9 cellular contexts compared by ENCODE assay signal in genomic region chr17:57121308-57122042, GRCh38. TPM values are rescaled to one million over a fixed set of nuclear protein-coding genes. Genes with fewer than 3 reads are reported as not detected.
A peak's percentile ranks its signal among the peaks of the same experiment; 100 is the strongest.
DNase-seq lines count a peak whose midpoint lies in the region; ATAC-seq, FAIRE-seq and TF ChIP-seq lines count a peak whose summit lies in the region.
"Had no signal": no experiment of that assay in that cellular context is flagged by ENCODE, and none has a peak within 500 bp of the region (broad histone marks: within the 10 kb centered on the region; RNA-seq: fewer than 3 reads in every experiment).

No MANE protein-coding gene starts in this region.

- no peak overlapping the region for H3K9ac ChIP-seq in Karpas-422 (ENCODE audit: low read length)
- no peak overlapping the region for H3K9ac ChIP-seq in K562 (ENCODE audit: insufficient read depth in 1 of 2, low read depth in 2 of 2, low read length in 2 of 2)

- no peaks in the 10 kb centered on the region for H3K9me1 ChIP-seq in K562 (ENCODE audit: control insufficient read depth, insufficient read depth, low read length)

- TF ChIP-seq RAD21 in K562 (CRISPR knock-in tag; conservative IDR thresholded peaks at IDR 0.05 in 1 of 2, IDR thresholded peaks at IDR 0.05 in 1 of 2) = peak; percentile 47 to 61

- H3K9me2 ChIP-seq in Karpas-422 (replicated peaks; ENCODE audit: insufficient read depth, low read length) = no peaks in the 10 kb centered on the region

- no peak for TF ChIP-seq EP300 in K562 (IDR thresholded peaks at IDR 0.05; ENCODE audit: low read length)

- in situ Hi-C loops in K562 (cut with MboI) = no loop called here

- H2AFZ ChIP-seq in Karpas-422 (ENCODE audit: low read length) (no peak overlapping the region), K562 (ENCODE audit: low read depth, low read length) (no peak overlapping the region)

- CTCF ChIA-PET in K562 (lab: Yijun Ruan, JAX; ENCODE audit: low intra/inter-chr PET ratio) = interaction anchor here (0.7 to 2.2 kb wide), 3 partner anchors 120 to 626 kb away, joined by 3 to 8 read pairs (median 4); no protein-coding TSS in a partner anchor

- H3K79me2 ChIP-seq in Karpas-422 (ENCODE audit: low read length) = no peaks in the 10 kb centered on the region
- H3K79me2 ChIP-seq in K562 (ENCODE audit: control insufficient read depth, insufficient read depth, low read length) = no peaks in the 10 kb centered on the region

- peak; percentile 91 for FAIRE-seq in K562 (lab: Jason Lieb, UNC)

- BruUV-seq in K562 (replicated peaks; lab: Mats Ljungman, UMichigan) = no TSS peak

- intact Hi-C loops in K562 (cut with micrococcal nuclease) = loop anchor here (5.0 kb wide), 1 partner anchor 626 kb away; the partner anchor contains the start of gene CCDC182
- intact Hi-C loops in esophagus squamous epithelium (cut with DNase I) = loop anchor here (10.0 kb wide), 1 partner anchor 713 kb away; no protein-coding TSS in a partner anchor

- H3K27ac ChIP-seq in Karpas-422 (ENCODE audit: low read length) = no peak overlapping the region
- no peak overlapping the region for H3K27ac ChIP-seq in K562 (ENCODE audit: extremely low read depth, low read depth, low read length)
- H3K27ac ChIP-seq in esophagus squamous epithelium = no peak overlapping the region

- no peaks in the 10 kb centered on the region for H3K27me3 ChIP-seq in Karpas-422 (ENCODE audit: low read length)
- H3K27me3 ChIP-seq in K562 (ENCODE audit: control insufficient read depth in 2 of 2, insufficient read depth in 2 of 2, low read length in 2 of 2) = no peaks in the 10 kb centered on the region
- no peaks in the 10 kb centered on the region for H3K27me3 ChIP-seq in esophagus squamous epithelium

- H3K36me3 ChIP-seq in Karpas-422 (ENCODE audit: insufficient read depth, low read length) (peaks cover 31% of the 10 kb centered on the region), K562 (ENCODE audit: control insufficient read depth, insufficient read depth, low read length) (peaks cover 62% of the 10 kb centered on the region), esophagus squamous epithelium (peaks cover 2 to 98% (median 25%) of the 10 kb centered on the region in 3 donors)

- ATAC-seq in K562 = peak; percentile 90
- peak; percentile 53 for ATAC-seq in left lobe of liver
- ATAC-seq in GM21619 (IDR thresholded peaks at IDR 0.05; ENCODE audit: unreplicated experiment) = no peak

- TF ChIP-seq POLR2A in K562 (conservative IDR thresholded peaks at IDR 0.05) (no peak), esophagus squamous epithelium (IDR thresholded peaks at IDR 0.05) (no peak)

- no peaks in the 10 kb centered on the region for H4K20me1 ChIP-seq in Karpas-422 (ENCODE audit: insufficient read depth, low read depth, low read length)
- H4K20me1 ChIP-seq in K562 (replicated peaks; ENCODE audit: control insufficient read depth, insufficient read depth, low read length) = no peaks in the 10 kb centered on the region

- WGBS in K562 (ENCODE audit: insufficient coverage, low coverage, missing lambda C conversion rate) = 62% methylated on average over 11 of the region's 12 CpGs
- WGBS in esophagus squamous epithelium, 2 donors = 50 to 54% methylated on average over 9 to 12 of the region's 12 CpGs

- H3K4me2 ChIP-seq in Karpas-422 (ENCODE audit: low read depth, low read length, poor library complexity, severe bottlenecking) (no peak overlapping the region), K562 (ENCODE audit: insufficient read depth, low read length) (no peak overlapping the region)

- H3K4me3 ChIP-seq in Karpas-422 (ENCODE audit: low read length) = no peak overlapping the region
- no peak overlapping the region for H3K4me3 ChIP-seq in K562
- H3K4me3 ChIP-seq in esophagus squamous epithelium = no peak overlapping the region

- H3K9me3 ChIP-seq in Karpas-422 (ENCODE audit: low read length) (no peaks in the 10 kb centered on the region), K562 (replicated peaks; ENCODE audit: control insufficient read depth, insufficient read depth, low read depth, low read length) (no peaks in the 10 kb centered on the region), esophagus squamous epithelium (no peaks in the 10 kb centered on the region)

- POLR2A ChIA-PET in K562 (lab: Yijun Ruan, JAX) = interaction anchor here (1.8 kb wide), 1 partner anchor 13 kb away, joined by 7 read pairs; no protein-coding TSS in a partner anchor

- DNase-seq in EL (peak; percentile 20), Karpas-422 (peak; percentile 73), K562 (ENCODE audit: extremely low read depth in 1 of 4, low spot score in 3 of 4) (peak; percentile 54 to 64 (median 57)), left lobe of liver (ENCODE audit: low spot score) (no peak), NCI-H446 treated with DMSO at 0.1 percent for 48 hours (lab: John Stamatoyannopoulos, UW) (no peak), esophagus squamous epithelium (lab: John Stamatoyannopoulos, UW) (no peak)
- no peak for DNase-seq in activated CD4-positive, alpha-beta T cell treated with anti-CD3 and anti-CD28 coated beads for 48 hours
- DNase-seq: naive B cell had no signal

- H3K4me1 ChIP-seq in Karpas-422 (ENCODE audit: low read length) = no peaks in the 10 kb centered on the region
- H3K4me1 ChIP-seq in K562 (replicated peaks in 1 of 2; ENCODE audit: control insufficient read depth in 2 of 2, insufficient read depth in 2 of 2, low read length in 2 of 2) = peaks cover 0 to 3% of the 10 kb centered on the region in 2 experiments; a peak in 1 of 5 replicates
- H3K4me1 ChIP-seq in esophagus squamous epithelium = no peaks in the 10 kb centered on the region

- TF ChIP-seq CTCF in K562 (IDR thresholded peaks at IDR 0.05 in 2 of 3, conservative IDR thresholded peaks at IDR 0.05 in 1 of 3; ENCODE audit: insufficient read depth in 2 of 3, low read depth in 1 of 3, low read length in 3 of 3) (peak; percentile 62 to 75 (median 69)), esophagus squamous epithelium (IDR thresholded peaks at IDR 0.05) (peak in 3 of 6 experiments; percentile 21 to 33 (median 29))

TF ChIP-seq in K562, 482 proteins besides CTCF, POLR2A, EP300 and RAD21 (continues in another document):
- TF ChIP-seq STAG1 (CRISPR knock-in tag; IDR thresholded peaks at IDR 0.05; ENCODE audit: borderline replicate concordance) (peak; percentile 39; the same call in 1 of the 2 replicates), PHF20 (IDR thresholded peaks at IDR 0.05; ENCODE audit: partially characterized antibody) (no peak), ZNF280B (CRISPR knock-in tag; IDR thresholded peaks at IDR 0.05) (no peak), ZNF280A (IDR thresholded peaks at IDR 0.05; ENCODE audit: low read depth, partially characterized antibody) (no peak), BRCA1 (IDR thresholded peaks at IDR 0.05) (no peak), BRCA1 (CRISPR knock-in tag; IDR thresholded peaks at IDR 0.05) (no peak), PTRF (tag; IDR thresholded peaks at IDR 0.05) (no peak)

RNA-seq across cellular contexts. Expression of gene AKAP1, which starts 36.4 kb away (rescaled TPM):
- total RNA-seq in Karpas-422 (2014; rRNA removed; shearing (Covaris generic); ENCODE audit: low replicate concordance) = 56.1 and 71.2 TPM in 2 replicates
- 47.3 and 76.5 TPM in 2 replicates for total RNA-seq in K562 (2011; cell fraction: chromatin; rRNA removed; ENCODE audit: low replicate concordance)
- 65.9 and 69.3 TPM in 2 replicates for total RNA-seq in K562 (2011; cell fraction: nucleolus; rRNA removed)
- total RNA-seq in K562 (2011; cell fraction: nucleoplasm; rRNA removed) = 70.5 and 70.8 TPM in 2 replicates
- total RNA-seq in K562 (2014; rRNA removed) = 50.4 and 57.2 TPM in 2 replicates
- total RNA-seq in K562 (2014; rRNA removed; fragmentation: Illumina TruSeq; extraction: Trizol) = 24.5 and 29.4 TPM in 2 replicates
- total RNA-seq in K562 (2015; rRNA removed; fragmentation: Illumina TruSeq; extraction: Trizol) = 36.4 and 41.2 TPM in 2 replicates
- 40.7 and 44.9 TPM in 2 replicates for total RNA-seq in K562 (2021)
- 46.8 and 48.4 TPM in 2 replicates for polyA plus RNA-seq in K562 (2011; rRNA removed)
- 54.8 and 62.0 TPM in 2 replicates for polyA plus RNA-seq in K562 (2011; cell fraction: cytosol; rRNA removed)
- 198 and 242 TPM in 2 replicates for polyA plus RNA-seq in K562 (2011; cell fraction: nucleus; rRNA removed)
- 24.4 and 26.8 TPM in 2 replicates for polyA plus RNA-seq in K562 (2012)
- 58.3 and 63.8 TPM in 2 replicates for polyA plus RNA-seq in K562 (2014; fragmentation: Illumina TruSeq; extraction: Trizol)
- polyA plus RNA-seq in K562 (2014; fragmentation: Nextera tagmentation; extraction: Ambion mirVana) = 10 to 100 TPM; 12.9 to 13.2 TPM
- polyA plus RNA-seq in K562 (2014; rRNA removed) = 34.9 and 40.7 TPM in 2 replicates
- polyA minus RNA-seq in K562 (2011; rRNA and poly(A)+ RNA removed) = 62.1 and 70.8 TPM in 2 replicates
- polyA minus RNA-seq in K562 (2011; cell fraction: cytosol; rRNA and poly(A)+ RNA removed) = 57.1 and 64.3 TPM in 2 replicates
- polyA minus RNA-seq in K562 (2011; cell fraction: nucleus; rRNA and poly(A)+ RNA removed) = 25.3 and 35.0 TPM in 2 replicates
- 60.0 TPM for total RNA-seq in left lobe of liver
- total RNA-seq in esophagus squamous epithelium = 10 to 100 TPM; 22.6 to 51.9 (median 33.3) TPM

Comparison
In these comparisons a context has a peak if more than half of its experiments do, and no peak if none do; other contexts are left out.
1. DNase-seq: peak in EL (single experiment), Karpas-422 (single experiment) and K562 (4 of 4); none in left lobe of liver (single experiment), NCI-H446 treated with DMSO at 0.1 percent for 48 hours (single experiment), activated CD4-positive, alpha-beta T cell treated with anti-CD3 and anti-CD28 coated beads for 48 hours (single experiment) and esophagus squamous epithelium (single experiment).